In genomic region chr21:39451332-39452206, GRCh38 we compare ENCODE assay signal across 9 cellular contexts. TPM values are rescaled to one million over a fixed set of nuclear protein-coding genes. Genes with fewer than 3 reads are reported as not detected.
DNase-seq lines count a peak whose midpoint lies in the region; ATAC-seq lines count a peak whose summit lies in the region.
"Had no signal": no experiment of that assay in that cellular context is flagged by ENCODE, and none has a peak within 500 bp of the region (broad histone marks: within the 10 kb centered on the region; RNA-seq: fewer than 3 reads in every experiment).

Gene SH3BGR, plus strand, starts transcription at chr21:39451970. Its CDS starts 127 bp downstream, at chr21:39452097.

- H3K4me1 ChIP-seq in aorta (ENCODE audit: control insufficient read depth in 1 of 2, insufficient read depth in 2 of 2, low read length in 2 of 2): no peaks in the 10 kb centered on the region

- H3K27ac Mint-ChIP-seq in activated CD4-positive, alpha-beta T cell treated with anti-CD3 and anti-CD28 coated beads, Interleukin-2, amount 10 ng/mL, durations not matched to agents 24 days and 14 days: no peak within 1 kb of the TSS
- H3K27ac Mint-ChIP-seq: B cell had no signal

- peaks cover 20% of the 10 kb centered on the region for H3K27me3 Mint-ChIP-seq in activated CD4-positive, alpha-beta T cell treated with anti-CD3 and anti-CD28 coated beads, Interleukin-2, amount 10 ng/mL, durations not matched to agents 24 days and 14 days

- intact Hi-C loops in activated CD4-positive, alpha-beta T cell treated with anti-CD3 and anti-CD28 coated beads, Interleukin-2, amount 10 ng/mL, durations not matched to agents 24 days and 14 days (cut with micrococcal nuclease): no loop called here
- intact Hi-C loops in aorta (cut with DNase I): no loop called here

- H3K36me3 Mint-ChIP-seq in activated CD4-positive, alpha-beta T cell treated with anti-CD3 and anti-CD28 coated beads, Interleukin-2, amount 10 ng/mL, durations not matched to agents 24 days and 14 days (ENCODE audit: low read depth): no peaks in the 10 kb centered on the region

- peaks cover 3% of the 10 kb centered on the region for H3K9me3 Mint-ChIP-seq in activated CD4-positive, alpha-beta T cell treated with anti-CD3 and anti-CD28 coated beads, Interleukin-2, amount 10 ng/mL, durations not matched to agents 24 days and 14 days

- H3K4me3 Mint-ChIP-seq in activated CD4-positive, alpha-beta T cell treated with anti-CD3 and anti-CD28 coated beads, Interleukin-2, amount 10 ng/mL, durations not matched to agents 24 days and 14 days: no peak within 1 kb of the TSS
- H3K4me3 Mint-ChIP-seq: B cell had no signal

- no peaks in the 10 kb centered on the region for H3K36me3 ChIP-seq in aorta (ENCODE audit: control insufficient read depth in 1 of 2, insufficient read depth in 2 of 2, low read length in 1 of 2)

- H3K27ac ChIP-seq in aorta (ENCODE audit: low read depth in 1 of 2, low read length in 2 of 2): peak within 1 kb of the TSS; percentile 39 to 79

- H3K4me1 Mint-ChIP-seq in activated CD4-positive, alpha-beta T cell treated with anti-CD3 and anti-CD28 coated beads, Interleukin-2, amount 10 ng/mL, durations not matched to agents 24 days and 14 days: peaks cover 2% of the 10 kb centered on the region
- H3K4me1 Mint-ChIP-seq: B cell had no signal

- H3K27me3 ChIP-seq in aorta (ENCODE audit: control insufficient read depth in 1 of 2, insufficient read depth in 2 of 2, low read length in 1 of 2): no peaks in the 10 kb centered on the region

- ATAC-seq in aorta (ENCODE audit: low FRiP score): peak; percentile 83
- ATAC-seq in HG03039 (IDR thresholded peaks at IDR 0.05; ENCODE audit: unreplicated experiment): no peak

- DNase-seq in activated CD4-positive, alpha-beta T cell treated with anti-CD3 and anti-CD28 coated beads, Interleukin-2, amount 10 ng/mL, durations not matched to agents 24 days and 14 days: peak; percentile 45
- no peak for DNase-seq in activated CD4-positive, alpha-beta T cell treated with anti-CD3 and anti-CD28 coated beads for 1 hour
- DNase-seq in fibroblast of the conjunctiva (ENCODE audit: low read depth) (peak; percentile 20), mucosa of gallbladder (ENCODE audit: low spot score) (peak; percentile 46), aorta (peak; percentile 78 to 85), kidney glomerular epithelial cell (lab: John Stamatoyannopoulos, UW) (no peak)
- no peak for DNase-seq in activated naive CD4-positive, alpha-beta T cell treated with anti-CD3 and anti-CD28 coated beads, Interleukin-2, amount 50 U/mL, for 16 hours

- no peaks in the 10 kb centered on the region for H3K9me3 ChIP-seq in aorta (ENCODE audit: control insufficient read depth, low read length)

- WGBS in aorta, 2 donors: 22 to 30% methylated on average over 15 of the region's 15 CpGs

- peak within 1 kb of the TSS; percentile 10 to 62 for H3K4me3 ChIP-seq in aorta (ENCODE audit: low read length in 2 of 2)

RNA-seq across cellular contexts. Expression of gene SH3BGR, which starts in this region (rescaled TPM):
- total RNA-seq in activated CD4-positive, alpha-beta T cell treated with anti-CD3 and anti-CD28 coated beads, Interleukin-2, amount 10 ng/mL, durations not matched to agents 24 days and 14 days: 0.63 and 1.4 TPM in 2 replicates
- total RNA-seq in mucosa of gallbladder: 22.3 TPM
- total RNA-seq in aorta: 10 to 100 TPM; 17.0 to 35.7 TPM
- 10 to 100 TPM; 43.9 to 72.2 TPM for polyA plus RNA-seq in aorta

Comparison
In these comparisons a context has a peak if more than half of its experiments do, and no peak if none do; other contexts are left out.
1. DNase-seq: peak in activated CD4-positive, alpha-beta T cell treated with anti-CD3 and anti-CD28 coated beads, Interleukin-2, amount 10 ng/mL, durations not matched to agents 24 days and 14 days (single experiment), fibroblast of the conjunctiva (single experiment), mucosa of gallbladder (single experiment) and aorta (2 of 2); none in activated CD4-positive, alpha-beta T cell treated with anti-CD3 and anti-CD28 coated beads for 1 hour (single experiment), kidney glomerular epithelial cell (single experiment) and activated naive CD4-positive, alpha-beta T cell treated with anti-CD3 and anti-CD28 coated beads, Interleukin-2, amount 50 U/mL, for 16 hours (single experiment).